9 cellular contexts compared by ENCODE assay signal in the genomic region with DNA sequence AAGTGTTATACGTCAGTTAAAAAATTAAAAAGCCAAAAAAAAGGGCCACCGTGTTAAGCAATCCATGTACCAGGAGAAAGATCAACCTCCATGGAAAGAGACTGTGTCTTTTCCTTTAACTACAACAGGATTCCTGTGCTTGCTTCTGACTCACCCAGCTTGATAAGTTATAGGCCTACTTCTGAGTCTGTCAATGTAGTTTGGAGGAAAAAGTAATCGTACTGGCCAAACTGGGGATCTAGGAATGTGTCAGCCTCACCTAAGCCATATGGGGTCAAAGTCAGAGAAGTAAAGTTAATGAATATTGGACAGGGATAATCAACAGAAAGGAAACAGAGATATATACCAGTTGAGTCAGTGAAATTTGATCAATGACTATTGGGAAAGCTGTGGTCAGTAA.
"Had no signal": no experiment of that assay in that cellular context is flagged by ENCODE, and none has a peak within 500 bp of the region (broad histone marks: within the 10 kb centered on the region; RNA-seq: fewer than 3 reads in every experiment).

No MANE protein-coding gene starts in this region.

- H3K36me3 ChIP-seq: HAP-1 had no signal

- H3K4me3 ChIP-seq: GM23248, HAP-1, K562 had no signal

- FAIRE-seq: HTR-8/SVneo, K562 had no signal

- DNase-seq: GM23248, GOT3, H7, HFFc6, IMR-90 had no signal

- ATAC-seq: HCT116, K562 had no signal
